Comparison of ENCODE assay signal across 8 cellular contexts in genomic region chr13:75482070-75482819, GRCh38. TPM values are rescaled to one million over a fixed set of nuclear protein-coding genes. Genes with fewer than 3 reads are reported as not detected.
DNase-seq lines count a peak whose midpoint lies in the region; ATAC-seq and TF ChIP-seq lines count a peak whose summit lies in the region.

TSS of gene TBC1D4 (minus strand) at chr13:75482169. CDS start at chr13:75481767, 402 bp downstream.

- peak; percentile 84 for ATAC-seq in GM21367 (IDR thresholded peaks at IDR 0.05; ENCODE audit: unreplicated experiment)

- DNase-seq in DMS 273 treated with DMSO at 0.1 percent for 48 hours (lab: John Stamatoyannopoulos, UW) (peak; percentile 78), HS-5 (ENCODE audit: low read depth) (peak; percentile 42), NT2/D1 (ENCODE audit: low read depth, low spot score) (peak; percentile 87), activated T-cell treated with anti-CD3 and anti-CD28 coated beads for 4 hours (peak; percentile 23), erythroblast (lab: John Stamatoyannopoulos, UW) (peak; percentile 89 to 90)
- peak in 5 of 6 experiments; percentile 3 to 42 (median 25) for DNase-seq in stimulated activated naive CD4-positive, alpha-beta T cell (lab: John Stamatoyannopoulos, UW)

- peak within 1 kb of the TSS; percentile 68 for H3K4me3 ChIP-seq in NT2/D1 (ENCODE audit: insufficient read length, low read depth)
- H3K4me3 ChIP-seq in mononuclear cell (ENCODE audit: low read length), result peak within 1 kb of the TSS; percentile 51

- peak within 1 kb of the TSS; percentile 79 for H3K9ac ChIP-seq in NT2/D1 (ENCODE audit: insufficient read length, low read depth)

- H3K36me3 ChIP-seq in NT2/D1 (ENCODE audit: insufficient read depth, insufficient read length, low read length), result no peaks in the 10 kb centered on the region

- no peak for TF ChIP-seq POLR2A in erythroblast (IDR thresholded peaks at IDR 0.05; ENCODE audit: low read length)

- no peaks in the 10 kb centered on the region for H3K4me1 ChIP-seq in NT2/D1 (ENCODE audit: insufficient read depth, insufficient read length)
- H3K4me1 ChIP-seq in mononuclear cell (ENCODE audit: insufficient read depth, low read length), result peaks cover 25% of the 10 kb centered on the region

- H3K9me3 ChIP-seq in NT2/D1 (ENCODE audit: insufficient read depth, low read length), result no peaks in the 10 kb centered on the region
- H3K9me3 ChIP-seq in mononuclear cell (ENCODE audit: low read depth, low read length), result no peaks in the 10 kb centered on the region

- H3K27me3 ChIP-seq in NT2/D1 (ENCODE audit: insufficient read depth, insufficient read length) (peaks cover 4% of the 10 kb centered on the region), mononuclear cell (ENCODE audit: insufficient read depth, low read length) (peaks cover 48% of the 10 kb centered on the region)

RNA-seq across cellular contexts. Expression of gene TBC1D4, which starts in this region (rescaled TPM):
- total RNA-seq in mononuclear cell, result 34.5 TPM

Comparison
In these comparisons a context has a peak if more than half of its experiments do, and no peak if none do; other contexts are left out.
1. Peak in every context shown above with its lines: DNase-seq, ATAC-seq and H3K4me3 ChIP-seq.
2. DNase-seq: peak in every context shown above with its lines; median percentile 90 in erythroblast; 87 in NT2/D1; 78 in DMS 273 treated with DMSO at 0.1 percent for 48 hours; 42 in HS-5; 25 in stimulated activated naive CD4-positive, alpha-beta T cell; 23 in activated T-cell treated with anti-CD3 and anti-CD28 coated beads for 4 hours.